In the genomic region with DNA sequence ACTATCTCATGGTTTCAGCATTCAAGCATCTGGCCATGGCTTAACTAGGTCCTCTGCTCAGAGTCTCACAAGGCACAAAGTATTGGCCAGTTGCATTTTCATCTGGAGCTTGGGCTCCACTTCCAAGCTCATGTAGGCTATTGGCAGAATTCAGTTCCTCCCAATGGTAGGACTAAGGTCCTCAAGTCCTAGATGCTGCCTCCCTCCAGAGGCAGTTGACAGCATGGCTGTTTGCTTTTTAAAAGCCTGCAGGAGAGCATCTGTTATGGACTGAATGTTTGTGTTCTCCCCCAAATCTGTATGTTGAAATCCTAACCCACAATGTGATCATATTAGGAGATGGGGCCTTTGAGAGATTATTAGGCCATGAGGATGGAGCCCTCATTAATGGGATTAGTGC, we compare ENCODE assay signal across 20 cellular contexts. TPM values are rescaled to one million over a fixed set of nuclear protein-coding genes. Genes with fewer than 3 reads are reported as not detected.
DNase-seq lines count a peak whose midpoint lies in the region; ATAC-seq and TF ChIP-seq lines count a peak whose summit lies in the region.
"Had no signal": no experiment of that assay in that cellular context is flagged by ENCODE, and none has a peak within 500 bp of the region (broad histone marks: within the 10 kb centered on the region; RNA-seq: fewer than 3 reads in every experiment).

No MANE protein-coding gene starts in this region.

- H3K4me3 ChIP-seq in AG10803 (ENCODE audit: low read length), result no peak overlapping the region
- no peak overlapping the region for H3K4me3 ChIP-seq in GM23338
- H3K4me3 ChIP-seq in fibroblast of mammary gland (ENCODE audit: control insufficient read depth, low read depth, low read length), result no peak overlapping the region
- H3K4me3 ChIP-seq: breast epithelium, K562, spleen, upper lobe of left lung had no signal

- ATAC-seq in GM23338 (peak; percentile 56; the same call in 2 of the 3 replicates), GM18868 (IDR thresholded peaks at IDR 0.05; ENCODE audit: unreplicated experiment) (no peak)
- no peak for ATAC-seq in activated CD8-positive, alpha-beta T cell treated with anti-CD3 and anti-CD28 coated beads, Interleukin-2, amount 10 ng/mL, durations not matched to agents 7 days and 5 days
- ATAC-seq: K562, T-helper 17 cell had no signal

- no peaks in the 10 kb centered on the region for H3K27me3 ChIP-seq in GM23338 (ENCODE audit: insufficient read depth)
- H3K27me3 ChIP-seq: breast epithelium, spleen, upper lobe of left lung had no signal

- H3K79me2 ChIP-seq in GM23338 (replicated peaks; ENCODE audit: insufficient read depth), result no peaks in the 10 kb centered on the region

- CTCF ChIA-PET in activated CD8-positive, alpha-beta T cell treated with anti-CD3 and anti-CD28 coated beads, Interleukin-2, amount 10 ng/mL, durations not matched to agents 7 days and 5 days (lab: Charles Lee), result no interaction called here

- POLR2A ChIA-PET in activated CD8-positive, alpha-beta T cell treated with anti-CD3 and anti-CD28 coated beads, Interleukin-2, amount 10 ng/mL, durations not matched to agents 7 days and 5 days (lab: Charles Lee), result no interaction called here

- 0 out of 2 replicates have a peak, but pooled peaks cover 3% of the 10 kb centered on the region for H3K9me2 ChIP-seq in GM23338 (ENCODE audit: insufficient read depth)

- H3F3A ChIP-seq in GM23338 (replicated peaks; ENCODE audit: low read depth), result no peaks in the 10 kb centered on the region

- H3K36me3 Mint-ChIP-seq in GM23338 (ENCODE audit: low read depth), result no peaks in the 10 kb centered on the region
- no peaks in the 10 kb centered on the region for H3K36me3 Mint-ChIP-seq in activated CD8-positive, alpha-beta T cell treated with anti-CD3 and anti-CD28 coated beads, Interleukin-2, amount 10 ng/mL, durations not matched to agents 7 days and 5 days (ENCODE audit: low read depth)
- H3K36me3 Mint-ChIP-seq: immature natural killer cell had no signal

- peak; percentile 27; the same call in 1 of the 2 replicates for TF ChIP-seq CTCF in AG10803 (conservative IDR thresholded peaks at IDR 0.05; ENCODE audit: low read length)
- peak; percentile 24 to 65 for TF ChIP-seq CTCF in GM23338 (conservative IDR thresholded peaks at IDR 0.05; ENCODE audit: low read depth in 2 of 2)
- TF ChIP-seq CTCF in fibroblast of mammary gland (conservative IDR thresholded peaks at IDR 0.05; ENCODE audit: control insufficient read depth, insufficient read depth, low read depth, low read length), result peak; percentile 18

- H3K9me3 Mint-ChIP-seq in GM23338, result no peaks in the 10 kb centered on the region
- no peaks in the 10 kb centered on the region for H3K9me3 Mint-ChIP-seq in activated CD8-positive, alpha-beta T cell treated with anti-CD3 and anti-CD28 coated beads, Interleukin-2, amount 10 ng/mL, durations not matched to agents 7 days and 5 days (ENCODE audit: insufficient read depth)
- H3K9me3 Mint-ChIP-seq: immature natural killer cell had no signal

- H3K4me1 Mint-ChIP-seq in GM23338, result no peaks in the 10 kb centered on the region; the same call in 2 of the 3 replicates
- H3K4me1 Mint-ChIP-seq in activated CD8-positive, alpha-beta T cell treated with anti-CD3 and anti-CD28 coated beads, Interleukin-2, amount 10 ng/mL, durations not matched to agents 7 days and 5 days (ENCODE audit: low read depth), result no peaks in the 10 kb centered on the region
- H3K4me1 Mint-ChIP-seq: immature natural killer cell, T-helper 17 cell had no signal

- H3K4me3 Mint-ChIP-seq in GM23338, result no peak overlapping the region
- no peak overlapping the region for H3K4me3 Mint-ChIP-seq in activated CD8-positive, alpha-beta T cell treated with anti-CD3 and anti-CD28 coated beads, Interleukin-2, amount 10 ng/mL, durations not matched to agents 7 days and 5 days
- H3K4me3 Mint-ChIP-seq: immature natural killer cell, T-helper 17 cell had no signal

- no peak overlapping the region for H2AFZ ChIP-seq in GM23338

- no peaks in the 10 kb centered on the region for H3K4me1 ChIP-seq in GM23338 (ENCODE audit: insufficient read depth)
- H3K4me1 ChIP-seq: breast epithelium, spleen, upper lobe of left lung had no signal

- H3K27ac Mint-ChIP-seq in GM23338, result no peak overlapping the region
- H3K27ac Mint-ChIP-seq in activated CD8-positive, alpha-beta T cell treated with anti-CD3 and anti-CD28 coated beads, Interleukin-2, amount 10 ng/mL, durations not matched to agents 7 days and 5 days, result no peak overlapping the region
- H3K27ac Mint-ChIP-seq: immature natural killer cell, T-helper 17 cell had no signal

- no peaks in the 10 kb centered on the region for H4K20me1 ChIP-seq in GM23338 (replicated peaks; ENCODE audit: insufficient read depth)

- no peaks in the 10 kb centered on the region for H3K27me3 Mint-ChIP-seq in GM23338 (ENCODE audit: insufficient read depth, low read depth, poor library complexity)
- no peaks in the 10 kb centered on the region for H3K27me3 Mint-ChIP-seq in activated CD8-positive, alpha-beta T cell treated with anti-CD3 and anti-CD28 coated beads, Interleukin-2, amount 10 ng/mL, durations not matched to agents 7 days and 5 days (ENCODE audit: low read depth)

- H3K4me2 ChIP-seq in GM23338, result no peak overlapping the region

- H3K36me3 ChIP-seq in GM23338 (ENCODE audit: insufficient read depth), result no peaks in the 10 kb centered on the region
- H3K36me3 ChIP-seq: breast epithelium, spleen, upper lobe of left lung had no signal

- DNase-seq in AG10803 (ENCODE audit: low read depth) (peak; percentile 30), GM23338 (ENCODE audit: low spot score) (peak; percentile 44), NCI-H82 treated with DMSO at 0.1 percent for 48 hours (lab: John Stamatoyannopoulos, UW; ENCODE audit: unreplicated experiment) (peak; percentile 60), fibroblast of mammary gland (ENCODE audit: low read depth) (peak; percentile 36), ecto neural progenitor cell (ENCODE audit: low spot score) (no peak), ureter (ENCODE audit: low spot score) (no peak)
- DNase-seq in activated CD8-positive, alpha-beta T cell treated with anti-CD3 and anti-CD28 coated beads, Interleukin-2, amount 10 ng/mL, durations not matched to agents 7 days and 5 days, result no peak
- DNase-seq: activated CD4-positive, alpha-beta T cell treated with anti-CD3 and anti-CD28 coated beads, Interleukin-2, amount 50 U/mL, for 48 hours; activated effector memory CD4-positive, alpha-beta T cell treated with anti-CD3 and anti-CD28 coated beads, Interleukin-2, amount 50 U/mL, for 16 hours; cortex of kidney; immature natural killer cell; NCI-H187 treated with DMSO at 0.1 percent for 48 hours; SIG-M5; spleen; T-helper 17 cell; upper lobe of left lung had no signal

- no peak overlapping the region for H3K27ac ChIP-seq in GM23338 (ENCODE audit: low read depth)
- H3K27ac ChIP-seq: breast epithelium, spleen, upper lobe of left lung, VCaP had no signal

TF ChIP-seq in GM23338, 12 proteins besides CTCF, POLR2A, EP300 and RAD21 (continues in another document):
- no peak for TF ChIP-seq NANOG (IDR thresholded peaks at IDR 0.05; ENCODE audit: borderline replicate concordance)

RNA-seq across cellular contexts. Expression of a gene that starts 38.0 kb away (rescaled TPM):
- total RNA-seq in GM23338 (2014; rRNA removed; shearing (Covaris generic)), result 0.07 TPM in 1 of 2 replicates, not detected in the other
- polyA plus RNA-seq in GM23338 (2016; fragmentation: Nextera tagmentation; extraction: Ambion mirVana), result not detected in 2 replicates
- total RNA-seq in activated CD8-positive, alpha-beta T cell treated with anti-CD3 and anti-CD28 coated beads, Interleukin-2, amount 10 ng/mL, durations not matched to agents 7 days and 5 days, result not detected
- total RNA-seq in ureter, result 7.5 TPM

RNA-seq across cellular contexts. Expression of a gene that starts 54.6 kb away (rescaled TPM):
- 29.7 and 33.9 TPM in 2 replicates for total RNA-seq in GM23338 (2014; rRNA removed; shearing (Covaris generic))
- 33.2 and 34.6 TPM in 2 replicates for polyA plus RNA-seq in GM23338 (2016; fragmentation: Nextera tagmentation; extraction: Ambion mirVana)
- not detected for total RNA-seq in activated CD8-positive, alpha-beta T cell treated with anti-CD3 and anti-CD28 coated beads, Interleukin-2, amount 10 ng/mL, durations not matched to agents 7 days and 5 days
- total RNA-seq in ureter, result 29.0 TPM

Comparison
In these comparisons a context has a peak if more than half of its experiments do, and no peak if none do; other contexts are left out.
1. DNase-seq: peak in AG10803 (single experiment), GM23338 (single experiment), NCI-H82 treated with DMSO at 0.1 percent for 48 hours (single experiment) and fibroblast of mammary gland (single experiment); none in ecto neural progenitor cell (single experiment), activated CD8-positive, alpha-beta T cell treated with anti-CD3 and anti-CD28 coated beads, Interleukin-2, amount 10 ng/mL, durations not matched to agents 7 days and 5 days (single experiment) and ureter (single experiment).
2. RNA of a gene that starts 54.6 kb away (total RNA-seq): 29.7 to 33.9 TPM in GM23338 and 29.0 TPM in ureter (single experiment); not detected in activated CD8-positive, alpha-beta T cell treated with anti-CD3 and anti-CD28 coated beads, Interleukin-2, amount 10 ng/mL, durations not matched to agents 7 days and 5 days; every median in the first group is over 10 times any median in the second.
3. Peak in every context shown above with its lines, with median percentiles within 50 percentile points of each other: CTCF ChIP-seq.